ENCODE assay signal across 11 cellular contexts in the genomic region with DNA sequence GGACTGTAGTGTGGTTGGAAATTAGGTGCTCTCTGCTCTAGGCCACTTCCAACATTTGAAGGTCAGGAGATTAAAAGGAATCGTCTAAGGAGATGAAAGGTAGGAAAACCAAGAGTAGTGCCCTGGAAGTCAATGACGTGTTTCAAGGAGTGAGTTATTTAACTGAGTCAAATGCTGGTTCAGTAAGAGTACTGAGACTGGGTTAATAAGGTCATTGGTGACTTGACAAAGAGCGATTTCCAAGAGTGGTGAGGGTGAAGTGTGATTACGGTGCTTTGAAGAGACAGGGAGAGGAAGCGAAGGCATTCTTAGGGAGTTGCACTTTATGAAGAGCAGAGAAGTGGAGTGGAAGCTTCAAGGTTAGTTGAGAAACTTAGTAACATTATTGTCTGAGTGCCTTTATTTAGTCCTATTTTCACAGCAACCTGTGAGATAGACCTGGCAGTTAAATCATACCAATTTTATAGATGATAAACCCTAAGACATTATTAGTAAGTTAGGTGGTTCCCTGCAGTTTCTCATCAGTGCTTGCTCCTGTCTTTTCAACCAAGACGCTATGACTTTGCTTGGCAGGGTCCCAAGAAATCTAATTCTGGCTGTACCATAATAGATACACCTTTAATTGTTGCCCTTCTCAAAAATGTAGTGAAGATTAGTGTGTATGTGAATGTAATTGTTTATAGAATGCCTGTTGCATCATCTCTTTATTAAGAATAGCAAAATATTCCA. TPM values are rescaled to one million over a fixed set of nuclear protein-coding genes. Genes with fewer than 3 reads are reported as not detected.
DNase-seq lines count a peak whose midpoint lies in the region; ATAC-seq lines count a peak whose summit lies in the region.
"Had no signal": no experiment of that assay in that cellular context is flagged by ENCODE, and none has a peak within 500 bp of the region (broad histone marks: within the 10 kb centered on the region; RNA-seq: fewer than 3 reads in every experiment).

No MANE protein-coding gene starts in this region.

- no peak for ATAC-seq in stimulated activated naive CD8-positive, alpha-beta T cell treated with anti-CD3 and anti-CD28 coated beads, Interleukin-15, Interleukin-2, amounts not matched to agents 100 U/mL and 50 U/mL, for 24 hours
- ATAC-seq in GM19395 (IDR thresholded peaks at IDR 0.05; ENCODE audit: unreplicated experiment), result no peak
- ATAC-seq in HG02642 (IDR thresholded peaks at IDR 0.05; ENCODE audit: poor library complexity, unreplicated experiment), result no peak

- no peak overlapping the region for H3K27ac ChIP-seq in iPS-20b (ENCODE audit: low read length)

- no peaks in the 10 kb centered on the region for H3K27me3 ChIP-seq in iPS-20b (ENCODE audit: insufficient read depth, low read length)

- H3K4me3 Mint-ChIP-seq in stimulated activated naive CD8-positive, alpha-beta T cell treated with anti-CD3 and anti-CD28 coated beads, Interleukin-15, Interleukin-2, amounts not matched to agents 100 ng/mL and 50 ng/mL, for 24 hours, result peak overlapping the region; percentile 48
- H3K4me3 Mint-ChIP-seq in activated naive CD8-positive, alpha-beta T cell treated with anti-CD3 and anti-CD28 coated beads for 36 hours, result peak overlapping the region; percentile 22

- H3K4me1 ChIP-seq in iPS-20b (ENCODE audit: insufficient read depth, low read length), result no peaks in the 10 kb centered on the region

- H3K4me1 Mint-ChIP-seq in stimulated activated naive CD8-positive, alpha-beta T cell treated with anti-CD3 and anti-CD28 coated beads, Interleukin-15, Interleukin-2, amounts not matched to agents 100 ng/mL and 50 ng/mL, for 24 hours (ENCODE audit: low read depth), result peaks cover 62% of the 10 kb centered on the region
- peaks cover 44% of the 10 kb centered on the region for H3K4me1 Mint-ChIP-seq in activated naive CD8-positive, alpha-beta T cell treated with anti-CD3 and anti-CD28 coated beads for 36 hours

- peaks cover 92% of the 10 kb centered on the region for H3K36me3 ChIP-seq in iPS-20b (ENCODE audit: insufficient read depth, low read depth, low read length)

- DNase-seq in stimulated activated naive CD8-positive, alpha-beta T cell treated with anti-CD3 and anti-CD28 coated beads, Interleukin-15, Interleukin-2, amounts not matched to agents 100 U/mL and 50 U/mL, for 24 hours, result no peak
- no peak for DNase-seq in activated naive CD8-positive, alpha-beta T cell treated with anti-CD3 and anti-CD28 coated beads for 36 hours
- no peak for DNase-seq in epidermal melanocyte (ENCODE audit: insufficient read length, low spot score)
- no peak for DNase-seq in iPS-NIHi11 (ENCODE audit: low spot score)
- DNase-seq: aorta, DMS79, NCI-H510A had no signal

- H3K27ac Mint-ChIP-seq in stimulated activated naive CD8-positive, alpha-beta T cell treated with anti-CD3 and anti-CD28 coated beads, Interleukin-15, Interleukin-2, amounts not matched to agents 100 ng/mL and 50 ng/mL, for 24 hours, result peak overlapping the region; percentile 77
- peak overlapping the region; percentile 15 for H3K27ac Mint-ChIP-seq in activated naive CD8-positive, alpha-beta T cell treated with anti-CD3 and anti-CD28 coated beads for 36 hours

- 0 out of 2 replicates have a peak overlapping the region, but pooled peaks have one; percentile 1 for H3K9ac ChIP-seq in iPS-20b (ENCODE audit: low read depth, low read length)

- no peaks in the 10 kb centered on the region for H3K9me3 Mint-ChIP-seq in stimulated activated naive CD8-positive, alpha-beta T cell treated with anti-CD3 and anti-CD28 coated beads, Interleukin-15, Interleukin-2, amounts not matched to agents 100 ng/mL and 50 ng/mL, for 24 hours
- no peaks in the 10 kb centered on the region for H3K9me3 Mint-ChIP-seq in activated naive CD8-positive, alpha-beta T cell treated with anti-CD3 and anti-CD28 coated beads for 36 hours

- no peaks in the 10 kb centered on the region for H3K27me3 Mint-ChIP-seq in stimulated activated naive CD8-positive, alpha-beta T cell treated with anti-CD3 and anti-CD28 coated beads, Interleukin-15, Interleukin-2, amounts not matched to agents 100 ng/mL and 50 ng/mL, for 24 hours
- no peaks in the 10 kb centered on the region for H3K27me3 Mint-ChIP-seq in activated naive CD8-positive, alpha-beta T cell treated with anti-CD3 and anti-CD28 coated beads for 36 hours

- H3K4me3 ChIP-seq in iPS-20b (ENCODE audit: low read length), result 0 out of 2 replicates have a peak overlapping the region, but pooled peaks have one; percentile 5

- H3K9me3 ChIP-seq in iPS-20b (ENCODE audit: insufficient read depth, low read depth, low read length), result no peaks in the 10 kb centered on the region

- peaks cover 70% of the 10 kb centered on the region for H3K36me3 Mint-ChIP-seq in stimulated activated naive CD8-positive, alpha-beta T cell treated with anti-CD3 and anti-CD28 coated beads, Interleukin-15, Interleukin-2, amounts not matched to agents 100 ng/mL and 50 ng/mL, for 24 hours (ENCODE audit: low read depth)
- peaks cover 51% of the 10 kb centered on the region for H3K36me3 Mint-ChIP-seq in activated naive CD8-positive, alpha-beta T cell treated with anti-CD3 and anti-CD28 coated beads for 36 hours

RNA-seq across cellular contexts. Expression of a gene that starts 5.9 kb away (rescaled TPM):
- 100 to 1,000 TPM; 210 to 214 TPM for total RNA-seq in activated naive CD8-positive, alpha-beta T cell treated with anti-CD3 and anti-CD28 coated beads for 36 hours

RNA-seq across cellular contexts. Expression of a gene that starts 13.8 kb away (rescaled TPM):
- total RNA-seq in activated naive CD8-positive, alpha-beta T cell treated with anti-CD3 and anti-CD28 coated beads for 36 hours, result 10 to 100 TPM; 31.0 to 36.7 TPM
